21 cellular contexts compared by ENCODE assay signal in genomic region chr1:60559371-60559770, GRCh38.
DNase-seq lines count a peak whose midpoint lies in the region; TF ChIP-seq lines count a peak whose summit lies in the region.
"Had no signal": no experiment of that assay in that cellular context is flagged by ENCODE, and none has a peak within 500 bp of the region (broad histone marks: within the 10 kb centered on the region; RNA-seq: fewer than 3 reads in every experiment).

No MANE protein-coding gene starts in this region.

- H3K4me1 ChIP-seq in adipocyte (ENCODE audit: control insufficient read depth, insufficient read depth, low read length) = peaks cover 15% of the 10 kb centered on the region
- H3K4me1 ChIP-seq: A549; BE2C; BLaER1 treated with 17β-estradiol and CSF1 and Interleukin-3, amounts not matched to agents 10 nM and 100 nM had no signal

- no peak overlapping the region for H3K4me3 ChIP-seq in HFF-Myc (replicated peaks; ENCODE audit: low read depth, low read length)
- no peak overlapping the region for H3K4me3 ChIP-seq in adipocyte (ENCODE audit: low read length)
- no peak overlapping the region for H3K4me3 ChIP-seq in fibroblast of mammary gland (ENCODE audit: control insufficient read depth, low read depth, low read length)
- H3K4me3 ChIP-seq: A549; BLaER1 treated with 17β-estradiol and CSF1 and Interleukin-3, amounts not matched to agents 10 nM and 100 nM; GM12878; GM23248 had no signal

- no peak for TF ChIP-seq CTCF in HFF-Myc (IDR thresholded peaks at IDR 0.05; ENCODE audit: low read depth, low read length, missing control alignments)
- TF ChIP-seq CTCF in fibroblast of mammary gland (conservative IDR thresholded peaks at IDR 0.05; ENCODE audit: control insufficient read depth, insufficient read depth, low read depth, low read length) = no peak

- H3K9me3 ChIP-seq in adipocyte (ENCODE audit: control insufficient read depth, low read length) = no peaks in the 10 kb centered on the region
- H3K9me3 ChIP-seq: A549; BE2C; BLaER1 treated with 17β-estradiol and CSF1 and Interleukin-3, amounts not matched to agents 10 nM and 100 nM had no signal

- no peak overlapping the region for H3K9ac ChIP-seq in adipocyte (ENCODE audit: low read length)
- H3K9ac ChIP-seq: BLaER1 treated with 17β-estradiol and CSF1 and Interleukin-3, amounts not matched to agents 10 nM and 100 nM; GM23248 had no signal

- peak; percentile 27 for DNase-seq in HFF-Myc (ENCODE audit: extremely low read depth, low read depth)
- DNase-seq in adipocyte (ENCODE audit: low read depth) = peak; percentile 6
- DNase-seq in fibroblast of mammary gland (ENCODE audit: low read depth) = peak; percentile 23
- no peak for DNase-seq in hepatic stellate cell (ENCODE audit: low spot score)
- DNase-seq in central memory CD4-positive, alpha-beta T cell = no peak
- no peak for DNase-seq in SIG-M5 treated with dmso at 0.1 percent for 504 hours (lab: John Stamatoyannopoulos, UW; ENCODE audit: unreplicated experiment)
- DNase-seq: ACHN; AML-193; BE2C; CD4-positive, alpha-beta T cell; CD8-positive, alpha-beta memory T cell; DMS 273 treated with DMSO at 0.1 percent for 48 hours; DMS79; EL; GDM1; GM23248; H7; HCEC 1CT had no signal

- no peaks in the 10 kb centered on the region for H3K36me3 ChIP-seq in adipocyte (ENCODE audit: control insufficient read depth, insufficient read depth, low read length, severe bottlenecking)
- H3K36me3 ChIP-seq: BE2C; BLaER1 treated with 17β-estradiol and CSF1 and Interleukin-3, amounts not matched to agents 10 nM and 100 nM had no signal

- no peaks in the 10 kb centered on the region for H3K27me3 ChIP-seq in adipocyte (replicated peaks; ENCODE audit: control insufficient read depth, insufficient read depth, low read length)
- H3K27me3 ChIP-seq: BE2C; BLaER1 treated with 17β-estradiol and CSF1 and Interleukin-3, amounts not matched to agents 10 nM and 100 nM had no signal

Comparison
In these comparisons a context has a peak if more than half of its experiments do, and no peak if none do; other contexts are left out.
1. DNase-seq: peak in HFF-Myc (single experiment), adipocyte (single experiment) and fibroblast of mammary gland (single experiment); none in hepatic stellate cell (single experiment), central memory CD4-positive, alpha-beta T cell (single experiment) and SIG-M5 treated with dmso at 0.1 percent for 504 hours (single experiment).